Comparison of ENCODE assay signal across 1 cellular context in genomic region chr12:94459773-94460593, GRCh38.
TF ChIP-seq lines count a peak whose summit lies in the region.

CEP83 (minus strand) TSS chr12:94459867; CDS start chr12:94412490, 47,377 bp downstream.

TF ChIP-seq in HepG2, 621 proteins besides CTCF, POLR2A, EP300 and RAD21 (continued from another document):
- TF ChIP-seq ZNF770 (CRISPR knock-in tag; IDR thresholded peaks at IDR 0.05) (peak; percentile 64; the same call in 1 of the 2 replicates), ZBTB7A (CRISPR knock-in tag; IDR thresholded peaks at IDR 0.05) (peak; percentile 68; the same call in 1 of the 2 replicates), ZNF574 (CRISPR knock-in tag; IDR thresholded peaks at IDR 0.05) (peak; percentile 75), ZNF230 (CRISPR knock-in tag; IDR thresholded peaks at IDR 0.05) (peak; percentile 85; the same call in 1 of the 2 replicates), ETV6 (CRISPR knock-in tag; conservative IDR thresholded peaks at IDR 0.05) (peak; percentile 57; the same call in 1 of the 2 replicates)
